ENCODE assay signal across 1 cellular context in genomic region chr20:58697867-58698703, GRCh38.
TF ChIP-seq lines count a peak whose summit lies in the region.

No MANE protein-coding gene starts in this region.

TF ChIP-seq in HEK293, 187 proteins besides CTCF, POLR2A, EP300 and RAD21 (continued from another document):
- no peak for TF ChIP-seq ZNF518A (tag by site-specific recombination; conservative IDR thresholded peaks at IDR 0.05; ENCODE audit: low read depth)
